In genomic region chr19:1324792-1325567, GRCh38 we compare ENCODE assay signal across 8 cellular contexts. TPM values are rescaled to one million over a fixed set of nuclear protein-coding genes. Genes with fewer than 3 reads are reported as not detected.
DNase-seq lines count a peak whose midpoint lies in the region; ATAC-seq, FAIRE-seq and TF ChIP-seq lines count a peak whose summit lies in the region.

No MANE protein-coding gene starts in this region.

- 2 to 3% methylated on average over 64 to 66 of the region's 66 CpGs for WGBS in pancreas, 2 donors
- WGBS in smooth muscle cell (ENCODE audit: low lambda C conversion rate), result 90% methylated on average over 60 of the region's 66 CpGs

- H3K27me3 Mint-ChIP-seq in Calu3 (ENCODE audit: unreplicated experiment), result peaks cover 42% of the 10 kb centered on the region
- peaks cover 29% of the 10 kb centered on the region for H3K27me3 Mint-ChIP-seq in activated naive CD4-positive, alpha-beta T cell treated with anti-CD3 and anti-CD28 coated beads for 36 hours (ENCODE audit: low read depth)
- peaks cover 2% of the 10 kb centered on the region for H3K27me3 Mint-ChIP-seq in osteocyte (ENCODE audit: unreplicated experiment)

- H3K27me3 ChIP-seq in pancreas (peaks cover 0 to 8% (median 0%) of the 10 kb centered on the region in 4 donors), smooth muscle cell (ENCODE audit: low read depth) (no peaks in the 10 kb centered on the region)

- no peak overlapping the region for H3K9ac ChIP-seq in smooth muscle cell (ENCODE audit: low read depth)

- no peak for TF ChIP-seq POLR2A in NB4 (IDR thresholded peaks at IDR 0.05; ENCODE audit: extremely low read depth, insufficient read length)

- no peak overlapping the region for H3K4me3 ChIP-seq in NB4 (ENCODE audit: low read depth, low read length)
- peak overlapping the region in 3 of 4 donors; percentile 5 to 33 (median 17) for H3K4me3 ChIP-seq in pancreas
- no peak overlapping the region for H3K4me3 ChIP-seq in smooth muscle cell

- H3K4me1 ChIP-seq in pancreas (peaks cover 0 to 9% (median 7%) of the 10 kb centered on the region in 3 donors), smooth muscle cell (ENCODE audit: low read depth) (no peaks in the 10 kb centered on the region)

- H3K36me3 ChIP-seq in pancreas, result no peaks in the 10 kb centered on the region
- no peaks in the 10 kb centered on the region for H3K36me3 ChIP-seq in smooth muscle cell (ENCODE audit: low read depth)

- H4K20me1 ChIP-seq in smooth muscle cell (ENCODE audit: low read depth), result no peaks in the 10 kb centered on the region

- no peaks in the 10 kb centered on the region for H3K4me1 Mint-ChIP-seq in Calu3 (ENCODE audit: low read depth, unreplicated experiment)
- peaks cover 3% of the 10 kb centered on the region for H3K4me1 Mint-ChIP-seq in activated naive CD4-positive, alpha-beta T cell treated with anti-CD3 and anti-CD28 coated beads for 36 hours (ENCODE audit: low read depth)
- no peaks in the 10 kb centered on the region for H3K4me1 Mint-ChIP-seq in osteocyte (ENCODE audit: unreplicated experiment)

- H3F3A ChIP-seq in smooth muscle cell (ENCODE audit: low read depth), result no peaks in the 10 kb centered on the region

- CTCF ChIA-PET in Calu3 (lab: Charles Lee), result no interaction called here
- CTCF ChIA-PET in activated naive CD4-positive, alpha-beta T cell treated with anti-CD3 and anti-CD28 coated beads for 36 hours (lab: Charles Lee), result no interaction called here

- H3K9me3 Mint-ChIP-seq in Calu3 (ENCODE audit: low read depth, unreplicated experiment) (no peaks in the 10 kb centered on the region), osteocyte (ENCODE audit: unreplicated experiment) (no peaks in the 10 kb centered on the region)
- H3K9me3 Mint-ChIP-seq in activated naive CD4-positive, alpha-beta T cell treated with anti-CD3 and anti-CD28 coated beads for 36 hours, result no peaks in the 10 kb centered on the region

- peak; percentile 69 to 85 (median 76) for ATAC-seq in pancreas

- no peak overlapping the region for H3K27ac ChIP-seq in pancreas
- no peak overlapping the region for H3K27ac ChIP-seq in smooth muscle cell (ENCODE audit: low read depth)

- TF ChIP-seq CTCF in Calu3 (IDR thresholded peaks at IDR 0.05; ENCODE audit: unreplicated experiment) (no peak), NB4 (IDR thresholded peaks at IDR 0.05; ENCODE audit: low read depth, low read length) (no peak), pancreas (IDR thresholded peaks at IDR 0.05) (no peak), osteocyte (IDR thresholded peaks at IDR 0.05) (no peak), smooth muscle cell (IDR thresholded peaks at IDR 0.05; ENCODE audit: borderline replicate concordance, insufficient read depth, poor library complexity, severe bottlenecking) (no peak)

- no peak overlapping the region for H3K4me2 ChIP-seq in smooth muscle cell

- H2AFZ ChIP-seq in smooth muscle cell (ENCODE audit: low read depth), result no peak overlapping the region

- BruUV-seq in Calu3 (replicated peaks; lab: Mats Ljungman, UMichigan), result no TSS peak

- no peaks in the 10 kb centered on the region for H3K36me3 Mint-ChIP-seq in Calu3 (ENCODE audit: insufficient read depth, unreplicated experiment)
- no peaks in the 10 kb centered on the region for H3K36me3 Mint-ChIP-seq in activated naive CD4-positive, alpha-beta T cell treated with anti-CD3 and anti-CD28 coated beads for 36 hours (ENCODE audit: low read depth)
- H3K36me3 Mint-ChIP-seq in osteocyte (ENCODE audit: unreplicated experiment), result no peaks in the 10 kb centered on the region

- peak; percentile 29 for DNase-seq in Calu3
- DNase-seq in NB4 (ENCODE audit: low read depth), result peak; percentile 74
- DNase-seq in activated naive CD4-positive, alpha-beta T cell treated with anti-CD3 and anti-CD28 coated beads for 36 hours, result peak; percentile 45
- DNase-seq in foreskin melanocyte, result peak; percentile 30
- DNase-seq in pancreas, result peak in 5 of 6 donors; percentile 13 to 71 (median 35)
- DNase-seq in COLO829 (ENCODE audit: low spot score), result no peak
- DNase-seq in osteocyte (ENCODE audit: extremely low spot score, unreplicated experiment), result no peak
- DNase-seq in smooth muscle cell (lab: John Stamatoyannopoulos, UW; ENCODE audit: unreplicated experiment), result no peak

- no peak for FAIRE-seq in pancreas (lab: Jason Lieb, UNC)

- H3K27ac Mint-ChIP-seq in Calu3 (ENCODE audit: unreplicated experiment) (no peak overlapping the region), osteocyte (ENCODE audit: unreplicated experiment) (no peak overlapping the region)
- no peak overlapping the region for H3K27ac Mint-ChIP-seq in activated naive CD4-positive, alpha-beta T cell treated with anti-CD3 and anti-CD28 coated beads for 36 hours

- intact Hi-C loops in Calu3 (cut with micrococcal nuclease; ENCODE audit: unreplicated experiment) (no loop called here), pancreas (cut with DNase I) (no loop called here)
- intact Hi-C loops in activated naive CD4-positive, alpha-beta T cell treated with anti-CD3 and anti-CD28 coated beads for 36 hours (cut with micrococcal nuclease), result no loop called here

- no peaks in the 10 kb centered on the region for H3K79me2 ChIP-seq in smooth muscle cell (ENCODE audit: low read depth)

- H3K4me3 Mint-ChIP-seq in Calu3 (ENCODE audit: low read depth, unreplicated experiment), result no peak overlapping the region
- peak overlapping the region; percentile 9 for H3K4me3 Mint-ChIP-seq in activated naive CD4-positive, alpha-beta T cell treated with anti-CD3 and anti-CD28 coated beads for 36 hours
- no peak overlapping the region for H3K4me3 Mint-ChIP-seq in osteocyte (ENCODE audit: unreplicated experiment)

- H3K9me3 ChIP-seq in pancreas (no peaks in the 10 kb centered on the region), smooth muscle cell (replicated peaks; ENCODE audit: low read depth) (no peaks in the 10 kb centered on the region)

RNA-seq across cellular contexts. Expression of gene EFNA2, which starts 39.3 kb away (rescaled TPM):
- total RNA-seq in Calu3 (2022) (0.90 and 0.95 TPM in 2 replicates), pancreas (under 1 TPM in 2 of 6 donors, not detected in 4; 0.22 to 0.94 TPM), osteocyte (3.8 and 4.2 TPM in 2 replicates), smooth muscle cell (6.2 and 7.4 TPM in 2 replicates)
- total RNA-seq in activated naive CD4-positive, alpha-beta T cell treated with anti-CD3 and anti-CD28 coated beads for 36 hours, result not detected
- polyA plus RNA-seq in pancreas (not detected), smooth muscle cell (0.89 and 1.2 TPM in 2 replicates)

RNA-seq across cellular contexts. Expression of gene FAM174C, which starts 49.6 kb away (rescaled TPM):
- total RNA-seq in Calu3 (2022), result 32.9 and 34.4 TPM in 2 replicates
- 10 to 100 TPM; 62.8 to 65.3 TPM for total RNA-seq in activated naive CD4-positive, alpha-beta T cell treated with anti-CD3 and anti-CD28 coated beads for 36 hours
- total RNA-seq in pancreas, result 10 to 100 TPM; 16.1 to 26.1 (median 22.9) TPM
- 10 to 100 TPM; 69.8 to 83.4 TPM for polyA plus RNA-seq in pancreas
- total RNA-seq in osteocyte, result 35.3 and 35.8 TPM in 2 replicates
- 33.4 and 41.5 TPM in 2 replicates for total RNA-seq in smooth muscle cell
- 75.6 and 78.1 TPM in 2 replicates for polyA plus RNA-seq in smooth muscle cell

RNA-seq across cellular contexts. Expression of gene CIRBP, which starts 55.8 kb away (rescaled TPM):
- 102 and 112 TPM in 2 replicates for total RNA-seq in Calu3 (2022)
- 100 to 1,000 TPM; 167 to 183 TPM for total RNA-seq in activated naive CD4-positive, alpha-beta T cell treated with anti-CD3 and anti-CD28 coated beads for 36 hours
- total RNA-seq in pancreas, result 100 to 1,000 TPM; 232 to 607 (median 483) TPM
- polyA plus RNA-seq in pancreas, result 1,000 to 10,000 TPM in 1 of 2 donors, 100 to 1,000 TPM in 1; 802 to 1,009 TPM
- total RNA-seq in osteocyte, result 401 and 408 TPM in 2 replicates
- total RNA-seq in smooth muscle cell, result 119 and 122 TPM in 2 replicates
- polyA plus RNA-seq in smooth muscle cell, result 215 and 235 TPM in 2 replicates

RNA-seq across cellular contexts. Expression of gene NDUFS7, which starts 58.7 kb away (rescaled TPM):
- total RNA-seq in Calu3 (2022), result 60.3 and 67.9 TPM in 2 replicates
- 100 to 1,000 TPM; 138 to 148 TPM for total RNA-seq in activated naive CD4-positive, alpha-beta T cell treated with anti-CD3 and anti-CD28 coated beads for 36 hours
- total RNA-seq in pancreas, result 10 to 100 TPM; 32.1 to 56.3 (median 42.5) TPM
- polyA plus RNA-seq in pancreas, result 10 to 100 TPM; 57.8 to 70.8 TPM
- 71.7 and 74.4 TPM in 2 replicates for total RNA-seq in osteocyte
- total RNA-seq in smooth muscle cell, result 62.7 and 95.8 TPM in 2 replicates
- polyA plus RNA-seq in smooth muscle cell, result 226 and 245 TPM in 2 replicates

Comparison
In these comparisons a context has a peak if more than half of its experiments do, and no peak if none do; other contexts are left out.
1. DNase-seq: peak in Calu3 (single experiment), NB4 (single experiment), activated naive CD4-positive, alpha-beta T cell treated with anti-CD3 and anti-CD28 coated beads for 36 hours (single experiment), foreskin melanocyte (single experiment) and pancreas (5 of 6); none in COLO829 (single experiment), osteocyte (single experiment) and smooth muscle cell (single experiment).
2. H3K4me3 ChIP-seq: peak in pancreas (3 of 4); none in NB4 (single experiment) and smooth muscle cell (single experiment).